In the genomic region with DNA sequence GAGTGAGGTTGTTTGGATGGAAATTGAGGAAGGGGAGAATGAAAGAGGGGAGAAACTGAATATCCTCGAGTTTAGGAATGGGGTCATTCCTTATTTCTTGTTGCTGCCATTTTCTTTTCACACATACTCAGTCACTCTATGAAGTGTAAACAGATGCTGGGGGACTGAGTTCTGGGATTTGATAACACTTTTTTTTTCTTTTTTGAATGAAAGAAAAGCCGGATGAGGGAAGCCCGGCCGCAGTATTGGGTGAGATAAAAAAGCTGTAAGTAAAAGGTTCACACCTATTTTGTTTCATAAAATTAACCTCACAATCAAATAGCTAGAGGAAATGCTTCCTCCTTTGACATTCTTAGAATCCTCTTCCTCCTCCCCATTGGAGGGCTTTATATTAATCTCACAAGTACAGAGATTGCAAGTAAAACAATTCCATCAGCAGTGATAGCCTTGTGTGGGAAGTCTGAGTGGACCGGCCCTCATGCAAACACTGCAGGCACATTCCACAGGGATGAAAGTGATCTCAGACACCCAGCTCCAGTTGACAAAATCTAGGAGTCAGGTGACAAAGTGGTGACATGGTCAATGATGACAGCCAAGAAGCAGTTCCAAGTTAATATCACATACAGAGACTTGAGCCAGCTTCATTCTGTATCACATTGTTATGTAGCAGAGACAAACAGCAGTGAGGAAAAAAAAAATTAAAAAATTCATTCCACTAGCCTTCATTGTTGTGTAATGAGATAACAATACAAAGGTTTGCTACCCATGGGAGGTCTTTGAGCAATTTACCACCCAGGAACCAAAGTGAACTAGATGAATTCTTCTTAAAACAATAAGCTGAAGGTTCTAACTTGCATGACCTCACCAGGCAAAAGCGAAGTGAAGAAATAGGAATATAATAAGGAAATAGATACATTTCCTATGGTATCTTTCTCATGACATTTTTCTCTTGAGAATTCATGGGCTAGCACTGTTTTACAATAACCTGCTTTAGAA, we compare ENCODE assay signal across 19 cellular contexts.
DNase-seq lines count a peak whose midpoint lies in the region; ATAC-seq and TF ChIP-seq lines count a peak whose summit lies in the region.
"Had no signal": no experiment of that assay in that cellular context is flagged by ENCODE, and none has a peak within 500 bp of the region (broad histone marks: within the 10 kb centered on the region; RNA-seq: fewer than 3 reads in every experiment).

No MANE protein-coding gene starts in this region.

- H2AFZ ChIP-seq in neural progenitor cell (replicated peaks), result peak overlapping the region; percentile 82

- no peaks in the 10 kb centered on the region for H4K20me1 ChIP-seq in neural progenitor cell (ENCODE audit: low read depth)

- H3K79me2 ChIP-seq in neural progenitor cell (ENCODE audit: low read depth), result no peaks in the 10 kb centered on the region

- TF ChIP-seq CTCF in fibroblast of pulmonary artery (IDR thresholded peaks at IDR 0.05; ENCODE audit: low read length, missing control alignments), result no peak
- TF ChIP-seq CTCF in neural progenitor cell (IDR thresholded peaks at IDR 0.05), result no peak
- TF ChIP-seq CTCF in transverse colon (IDR thresholded peaks at IDR 0.05), result no peak

- TF ChIP-seq POLR2A in transverse colon (IDR thresholded peaks at IDR 0.05), result no peak

- H3K9me3 Mint-ChIP-seq in neural progenitor cell, result peaks cover 3% of the 10 kb centered on the region
- H3K9me3 Mint-ChIP-seq: activated naive CD8-positive, alpha-beta T cell treated with anti-CD3 and anti-CD28 coated beads for 36 hours had no signal

- peak overlapping the region; percentile 42 for H3K4me2 ChIP-seq in neural progenitor cell

- no peaks in the 10 kb centered on the region for H3K27me3 ChIP-seq in neural progenitor cell
- no peaks in the 10 kb centered on the region for H3K27me3 ChIP-seq in transverse colon
- H3K27me3 ChIP-seq: MG63, Peyer's patch, testis had no signal

- H3K27ac Mint-ChIP-seq in neural progenitor cell, result peak overlapping the region; percentile 18
- H3K27ac Mint-ChIP-seq: activated naive CD8-positive, alpha-beta T cell treated with anti-CD3 and anti-CD28 coated beads for 36 hours; naive B cell had no signal

- TF ChIP-seq EP300 in transverse colon (IDR thresholded peaks at IDR 0.05; ENCODE audit: low read depth), result no peak

- peaks cover 36% of the 10 kb centered on the region for H3K4me1 Mint-ChIP-seq in neural progenitor cell
- H3K4me1 Mint-ChIP-seq: activated naive CD8-positive, alpha-beta T cell treated with anti-CD3 and anti-CD28 coated beads for 36 hours; naive B cell had no signal

- 73 to 81% methylated on average over 4 to 6 of the region's 6 CpGs for WGBS in transverse colon (ENCODE audit: low coverage in 1 of 2), 2 donors

- DNase-seq in AG20443 (ENCODE audit: low spot score) (peak; percentile 61), NCI-H226 (peak; percentile 20), fibroblast of pulmonary artery (ENCODE audit: low read depth) (peak; percentile 67), neural progenitor cell (ENCODE audit: low spot score) (peak; percentile 31), transverse colon (no peak), NCI-H510A treated with DMSO at 0.1 percent for 48 hours (lab: John Stamatoyannopoulos, UW) (no peak)
- DNase-seq in activated naive CD4-positive, alpha-beta T cell treated with anti-CD3 and anti-CD28 coated beads, Interleukin-2, amount 50 U/mL, for 16 hours, result no peak
- DNase-seq: ACHN; activated CD4-positive, CD25-positive, alpha-beta regulatory T cell; activated naive CD8-positive, alpha-beta T cell treated with anti-CD3 and anti-CD28 coated beads for 36 hours; hippocampal formation; MG63; naive B cell; NCI-H2081; Peyer's patch; stimulated activated CD4-positive, alpha-beta T cell treated with anti-CD3 and anti-CD28 coated beads, Interleukin-2, amount 100 ng/mL, for 24 hours; T-helper 1 cell; testis had no signal

- no peak for ATAC-seq in HG03095 (IDR thresholded peaks at IDR 0.05; ENCODE audit: unreplicated experiment)

- in situ Hi-C loops in transverse colon (cut with MboI; ENCODE audit: low pct_ligation_motif_present in 1 of 4, low pct_unique_long_range_greater_than_20kb in 1 of 4, low sequenced_read_pairs in 3 of 4), result no loop called here

- H3K9ac ChIP-seq in neural progenitor cell, result no peak overlapping the region

- H3K9me3 ChIP-seq in neural progenitor cell (ENCODE audit: low read depth) (no peaks in the 10 kb centered on the region), transverse colon (no peaks in the 10 kb centered on the region)
- H3K9me3 ChIP-seq: MG63, Peyer's patch, testis had no signal

- H3K27ac ChIP-seq in neural progenitor cell (peak overlapping the region; percentile 85), transverse colon (no peak overlapping the region)
- H3K27ac ChIP-seq: Peyer's patch, testis had no signal

- H3K4me3 Mint-ChIP-seq in neural progenitor cell, result no peak overlapping the region
- H3K4me3 Mint-ChIP-seq: activated naive CD8-positive, alpha-beta T cell treated with anti-CD3 and anti-CD28 coated beads for 36 hours; naive B cell had no signal

- H3K36me3 ChIP-seq in neural progenitor cell, result no peaks in the 10 kb centered on the region
- H3K36me3 ChIP-seq in transverse colon, result no peaks in the 10 kb centered on the region
- H3K36me3 ChIP-seq: MG63, Peyer's patch had no signal

- H3K4me1 ChIP-seq in neural progenitor cell (peaks cover 37% of the 10 kb centered on the region), transverse colon (no peaks in the 10 kb centered on the region)
- H3K4me1 ChIP-seq: Peyer's patch, testis had no signal

- H3K36me3 Mint-ChIP-seq in neural progenitor cell, result no peaks in the 10 kb centered on the region
- H3K36me3 Mint-ChIP-seq: activated naive CD8-positive, alpha-beta T cell treated with anti-CD3 and anti-CD28 coated beads for 36 hours; naive B cell had no signal

- no peak overlapping the region for H3K4me3 ChIP-seq in fibroblast of pulmonary artery (replicated peaks; ENCODE audit: low read depth, low read length)
- H3K4me3 ChIP-seq in neural progenitor cell, result no peak overlapping the region
- no peak overlapping the region for H3K4me3 ChIP-seq in transverse colon
- H3K4me3 ChIP-seq: MG63, Peyer's patch, testis had no signal

- intact Hi-C loops in transverse colon (cut with DNase I; ENCODE audit: low total_unique reads), result no loop called here

- H3K27me3 Mint-ChIP-seq in neural progenitor cell (ENCODE audit: insufficient read depth, low read depth), result peaks cover 2% of the 10 kb centered on the region
- H3K27me3 Mint-ChIP-seq: naive B cell had no signal

- H3F3A ChIP-seq in neural progenitor cell (ENCODE audit: low read depth), result peaks cover 27% of the 10 kb centered on the region

Comparison
In these comparisons a context has a peak if more than half of its experiments do, and no peak if none do; other contexts are left out.
1. DNase-seq: peak in AG20443 (single experiment), NCI-H226 (single experiment), fibroblast of pulmonary artery (single experiment) and neural progenitor cell (single experiment); none in transverse colon (single experiment), activated naive CD4-positive, alpha-beta T cell treated with anti-CD3 and anti-CD28 coated beads, Interleukin-2, amount 50 U/mL, for 16 hours (single experiment) and NCI-H510A treated with DMSO at 0.1 percent for 48 hours (single experiment).